24 cellular contexts compared by ENCODE assay signal in genomic region chr12:109744026-109744425, GRCh38. TPM values are rescaled to one million over a fixed set of nuclear protein-coding genes. Genes with fewer than 3 reads are reported as not detected.
DNase-seq lines count a peak whose midpoint lies in the region; ATAC-seq, FAIRE-seq and TF ChIP-seq lines count a peak whose summit lies in the region.
"Had no signal": no experiment of that assay in that cellular context is flagged by ENCODE, and none has a peak within 500 bp of the region (broad histone marks: within the 10 kb centered on the region; RNA-seq: fewer than 3 reads in every experiment).

No MANE protein-coding gene starts in this region.

- WGBS in pancreas, 2 donors, result 92 to 94% methylated on average over 14 of the region's 14 CpGs

- FAIRE-seq in pancreas (lab: Jason Lieb, UNC) (no peak), GM19239 (lab: Jason Lieb, UNC) (no peak)
- FAIRE-seq: frontal cortex, H1, keratinocyte had no signal

- POLR2A ChIA-PET in A673 (lab: Charles Lee; ENCODE audit: low non-redundant PET), result no interaction called here

- intact Hi-C loops in A673 (cut with micrococcal nuclease; ENCODE audit: unreplicated experiment), result no loop called here
- intact Hi-C loops in left ventricle myocardium inferior (cut with micrococcal nuclease), result no loop called here
- intact Hi-C loops in pancreas (cut with DNase I), result no loop called here

- TF ChIP-seq CTCF in A673 (conservative IDR thresholded peaks at IDR 0.05; ENCODE audit: low read depth, low read length) (no peak), Peyer's patch (IDR thresholded peaks at IDR 0.05) (no peak), left ventricle myocardium inferior (IDR thresholded peaks at IDR 0.05; ENCODE audit: borderline replicate concordance) (no peak), pancreas (IDR thresholded peaks at IDR 0.05) (no peak)

- H3K9me3 ChIP-seq in A673 (ENCODE audit: low read depth, low read length, poor library complexity, severe bottlenecking), result no peaks in the 10 kb centered on the region
- H3K9me3 ChIP-seq in Peyer's patch, result no peaks in the 10 kb centered on the region
- H3K9me3 ChIP-seq in left ventricle myocardium inferior (replicated peaks), result no peaks in the 10 kb centered on the region
- no peaks in the 10 kb centered on the region for H3K9me3 ChIP-seq in pancreas
- H3K9me3 ChIP-seq: esophagus muscularis mucosa, thoracic aorta had no signal

- no peak for DNase-seq in A673 (ENCODE audit: low spot score)
- peak in 2 of 3 donors; percentile 23 to 31 for DNase-seq in Peyer's patch
- peak; percentile 2 for DNase-seq in left ventricle myocardium inferior
- peak in 4 of 6 donors; percentile 11 to 47 (median 30) for DNase-seq in pancreas
- no peak for DNase-seq in COLO829 (ENCODE audit: low spot score)
- no peak for DNase-seq in NCI-H524 treated with DMSO at 0.1 percent for 48 hours (lab: John Stamatoyannopoulos, UW)
- DNase-seq in UCSD-AML1 (lab: John Stamatoyannopoulos, UW; ENCODE audit: unreplicated experiment), result no peak
- no peak for DNase-seq in GM19239 (ENCODE audit: insufficient read length, low spot score)
- DNase-seq: activated B cell treated with CpG ODN at 0.5 μM for 24 hours; activated CD4-positive, alpha-beta memory T cell treated with anti-CD3 and anti-CD28 coated beads, Interleukin-2, amount 10 ng/mL, durations not matched to agents 7 days and 5 days; DMS 273 treated with DMSO at 0.1 percent for 48 hours; effector memory CD8-positive, alpha-beta T cell; mesenchymal stem cell; naive B cell; NCI-H1092 treated with DMSO at 0.1 percent for 48 hours; NCI-H2029; NCI-H2227 treated with DMSO at 0.1 percent for 48 hours; stimulated activated naive B cell treated with anti-CD40 and anti-IgM and Interleukin-4, amounts not matched to agents 10 μg/mL and 1 μg/mL and 100 μg/mL, for 72 hours had no signal

- TF ChIP-seq POLR2A in Peyer's patch (IDR thresholded peaks at IDR 0.05), result no peak

- ATAC-seq in pancreas, result no peak
- ATAC-seq: effector memory CD8-positive, alpha-beta T cell; stimulated activated naive B cell treated with anti-CD40 and anti-IgM and Interleukin-4, amounts not matched to agents 10 μg/mL and 1 μg/mL and 100 μg/mL, for 72 hours had no signal

- H3K36me3 ChIP-seq in A673 (ENCODE audit: insufficient read depth, low read length, poor library complexity, severe bottlenecking) (no peaks in the 10 kb centered on the region), Peyer's patch (no peaks in the 10 kb centered on the region), left ventricle myocardium inferior (no peaks in the 10 kb centered on the region), pancreas (no peaks in the 10 kb centered on the region)
- H3K36me3 ChIP-seq: esophagus muscularis mucosa, thoracic aorta had no signal

- peak overlapping the region; percentile 19 for H3K27ac ChIP-seq in A673 (ENCODE audit: low read depth, low read length, poor library complexity, severe bottlenecking)
- no peak overlapping the region for H3K27ac ChIP-seq in Peyer's patch
- no peak overlapping the region for H3K27ac ChIP-seq in left ventricle myocardium inferior (replicated peaks)
- no peak overlapping the region for H3K27ac ChIP-seq in pancreas
- H3K27ac ChIP-seq: esophagus muscularis mucosa, HL-60, thoracic aorta had no signal

- H3K27me3 ChIP-seq in A673 (replicated peaks; ENCODE audit: insufficient read depth, low read depth, low read length, poor library complexity) (no peaks in the 10 kb centered on the region), Peyer's patch (no peaks in the 10 kb centered on the region), left ventricle myocardium inferior (ENCODE audit: low read depth) (no peaks in the 10 kb centered on the region), pancreas (no peaks in the 10 kb centered on the region)

- CTCF ChIA-PET in A673 (lab: Charles Lee), result interaction anchor here (1.0 kb wide), 1 partner anchor 31 kb away, joined by 5 read pairs; no protein-coding TSS in a partner anchor

- H3K4me3 ChIP-seq in A673 (ENCODE audit: low read depth, low read length, poor library complexity, severe bottlenecking) (no peak overlapping the region), Peyer's patch (no peak overlapping the region), left ventricle myocardium inferior (no peak overlapping the region), pancreas (no peak overlapping the region)
- H3K4me3 ChIP-seq: esophagus muscularis mucosa, thoracic aorta had no signal

- H3K4me1 ChIP-seq in A673 (ENCODE audit: insufficient read depth, low read length, poor library complexity, severe bottlenecking) (peaks cover 33% of the 10 kb centered on the region), Peyer's patch (peaks cover 0 to 25% (median 1%) of the 10 kb centered on the region in 4 donors), left ventricle myocardium inferior (peaks cover 15% of the 10 kb centered on the region), pancreas (peaks cover 8 to 15% (median 12%) of the 10 kb centered on the region in 3 donors)

- BruUV-seq in A673 (replicated peaks; lab: Mats Ljungman, UMichigan), result no TSS peak

RNA-seq across cellular contexts. Expression of gene FAM222A, which starts 30.4 kb away (rescaled TPM):
- total RNA-seq in A673 (2021) (3.9 and 5.5 TPM in 2 replicates), Peyer's patch (10 to 100 TPM in 1 of 4 donors, 1 to 10 TPM in 3; 3.9 to 26.1 (median 7.0) TPM), left ventricle myocardium inferior (20.0 TPM), pancreas (1 to 10 TPM; 2.1 to 4.3 (median 3.3) TPM)
- polyA plus RNA-seq in pancreas, result 10 to 100 TPM in 1 of 2 donors, 1 to 10 TPM in 1; 5.6 to 14.6 TPM

Comparison
In these comparisons a context has a peak if more than half of its experiments do, and no peak if none do; other contexts are left out.
1. DNase-seq: peak in Peyer's patch (2 of 3), left ventricle myocardium inferior (single experiment) and pancreas (4 of 6); none in A673 (single experiment), COLO829 (single experiment), NCI-H524 treated with DMSO at 0.1 percent for 48 hours (single experiment), UCSD-AML1 (single experiment) and GM19239 (single experiment).